1 cellular context compared by ENCODE assay signal in the genomic region with DNA sequence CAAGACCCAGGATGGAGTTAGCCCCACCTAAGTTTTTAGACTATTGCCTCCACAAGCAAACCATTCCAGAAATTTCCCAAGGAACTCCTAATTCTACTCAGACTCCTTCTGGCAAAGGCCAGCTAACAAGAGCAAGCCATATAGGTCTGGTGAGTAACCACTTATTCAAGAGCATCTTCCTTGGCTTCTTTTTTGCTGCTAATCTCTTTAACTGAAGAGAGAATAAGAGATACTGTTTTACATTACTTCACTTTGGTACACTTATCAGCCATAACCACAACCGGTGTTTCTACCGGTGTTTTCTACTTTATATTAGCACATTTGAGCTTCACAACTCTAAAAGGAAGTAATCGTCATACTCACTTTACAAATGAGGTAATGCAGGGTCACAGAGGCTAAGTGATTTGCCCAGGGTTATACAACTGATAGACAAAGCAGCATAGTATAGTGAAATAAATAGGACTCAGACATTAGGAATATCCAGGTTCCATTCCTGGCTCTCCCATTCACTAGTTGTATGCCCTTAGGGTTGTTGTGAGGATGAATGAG.
A peak's percentile ranks its signal among the peaks of the same experiment; 100 is the strongest.
TF ChIP-seq lines count a peak whose summit lies in the region.

No MANE protein-coding gene starts in this region.

TF ChIP-seq in K562, 482 proteins besides CTCF, POLR2A, EP300 and RAD21 (continued from another document and continues in another):
- TF ChIP-seq, protein P1, sequence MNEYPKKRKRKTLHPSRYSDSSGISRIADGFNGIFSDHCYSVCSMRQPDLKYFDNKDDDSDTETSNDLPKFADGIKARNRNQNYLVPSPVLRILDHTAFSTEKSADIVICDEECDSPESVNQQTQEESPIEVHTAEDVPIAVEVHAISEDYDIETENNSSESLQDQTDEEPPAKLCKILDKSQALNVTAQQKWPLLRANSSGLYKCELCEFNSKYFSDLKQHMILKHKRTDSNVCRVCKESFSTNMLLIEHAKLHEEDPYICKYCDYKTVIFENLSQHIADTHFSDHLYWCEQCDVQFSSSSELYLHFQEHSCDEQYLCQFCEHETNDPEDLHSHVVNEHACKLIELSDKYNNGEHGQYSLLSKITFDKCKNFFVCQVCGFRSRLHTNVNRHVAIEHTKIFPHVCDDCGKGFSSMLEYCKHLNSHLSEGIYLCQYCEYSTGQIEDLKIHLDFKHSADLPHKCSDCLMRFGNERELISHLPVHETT (CRISPR knock-in tag; conservative IDR thresholded peaks at IDR 0.05 in 1 of 2, IDR thresholded peaks at IDR 0.05 in 1 of 2) = no peak
- no peak for TF ChIP-seq ZNF174 (CRISPR knock-in tag; IDR thresholded peaks at IDR 0.05)
- TF ChIP-seq ZNF695 (CRISPR knock-in tag; IDR thresholded peaks at IDR 0.05) = no peak
- TF ChIP-seq THRAP3 (IDR thresholded peaks at IDR 0.05; ENCODE audit: borderline replicate concordance) = 0 out of 2 replicates have a peak, but pooled peaks have one; percentile 64
- TF ChIP-seq YBX1 (IDR thresholded peaks at IDR 0.05) = no peak
- TF ChIP-seq PHB2 (IDR thresholded peaks at IDR 0.05; ENCODE audit: low read depth) = 0 out of 2 replicates have a peak, but pooled peaks have one; percentile 7
- no peak for TF ChIP-seq HNRNPK (IDR thresholded peaks at IDR 0.05; ENCODE audit: low read depth, low read length, poor library complexity, severe bottlenecking)
- TF ChIP-seq CREBBP (IDR thresholded peaks at IDR 0.05; ENCODE audit: low read depth, low read length) = no peak
- no peak for TF ChIP-seq NFE2 (IDR thresholded peaks at IDR 0.05; ENCODE audit: low read depth)
- TF ChIP-seq, protein P2, sequence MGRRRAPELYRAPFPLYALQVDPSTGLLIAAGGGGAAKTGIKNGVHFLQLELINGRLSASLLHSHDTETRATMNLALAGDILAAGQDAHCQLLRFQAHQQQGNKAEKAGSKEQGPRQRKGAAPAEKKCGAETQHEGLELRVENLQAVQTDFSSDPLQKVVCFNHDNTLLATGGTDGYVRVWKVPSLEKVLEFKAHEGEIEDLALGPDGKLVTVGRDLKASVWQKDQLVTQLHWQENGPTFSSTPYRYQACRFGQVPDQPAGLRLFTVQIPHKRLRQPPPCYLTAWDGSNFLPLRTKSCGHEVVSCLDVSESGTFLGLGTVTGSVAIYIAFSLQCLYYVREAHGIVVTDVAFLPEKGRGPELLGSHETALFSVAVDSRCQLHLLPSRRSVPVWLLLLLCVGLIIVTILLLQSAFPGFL (CRISPR knock-in tag; IDR thresholded peaks at IDR 0.05) = no peak
- TF ChIP-seq KLF10 (CRISPR knock-in tag; IDR thresholded peaks at IDR 0.05) = no peak
- TF ChIP-seq, protein P3, sequence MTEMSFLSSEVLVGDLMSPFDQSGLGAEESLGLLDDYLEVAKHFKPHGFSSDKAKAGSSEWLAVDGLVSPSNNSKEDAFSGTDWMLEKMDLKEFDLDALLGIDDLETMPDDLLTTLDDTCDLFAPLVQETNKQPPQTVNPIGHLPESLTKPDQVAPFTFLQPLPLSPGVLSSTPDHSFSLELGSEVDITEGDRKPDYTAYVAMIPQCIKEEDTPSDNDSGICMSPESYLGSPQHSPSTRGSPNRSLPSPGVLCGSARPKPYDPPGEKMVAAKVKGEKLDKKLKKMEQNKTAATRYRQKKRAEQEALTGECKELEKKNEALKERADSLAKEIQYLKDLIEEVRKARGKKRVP (CRISPR knock-in tag; IDR thresholded peaks at IDR 0.05) = no peak
- TF ChIP-seq GABPB1 (CRISPR knock-in tag; IDR thresholded peaks at IDR 0.05) = no peak
- TF ChIP-seq ZNF586 (CRISPR knock-in tag; conservative IDR thresholded peaks at IDR 0.05) = no peak
- no peak; the same call in 1 of the 2 replicates for TF ChIP-seq BACH1 (tag; IDR thresholded peaks at IDR 0.05)
- no peak for TF ChIP-seq EZH2 (IDR thresholded peaks at IDR 0.05; ENCODE audit: borderline replicate concordance, low read depth, low read length)
- no peak for TF ChIP-seq GTF2F1 (IDR thresholded peaks at IDR 0.05; ENCODE audit: low read depth, low read length)
- TF ChIP-seq ESRRB (CRISPR knock-in tag; IDR thresholded peaks at IDR 0.05; ENCODE audit: borderline replicate concordance) = no peak
- TF ChIP-seq ETV1 (tag; conservative IDR thresholded peaks at IDR 0.05; ENCODE audit: low read depth) = peak; percentile 75
- TF ChIP-seq POLR2G (IDR thresholded peaks at IDR 0.05; ENCODE audit: low read depth, low read length) = no peak
- TF ChIP-seq ZKSCAN3 (CRISPR knock-in tag; IDR thresholded peaks at IDR 0.05) = no peak
- no peak for TF ChIP-seq MCM2 (IDR thresholded peaks at IDR 0.05; ENCODE audit: low read depth)
- no peak for TF ChIP-seq ELF1 (tag; IDR thresholded peaks at IDR 0.05)
- no peak for TF ChIP-seq ZNF280B (CRISPR knock-in tag; IDR thresholded peaks at IDR 0.05)
- TF ChIP-seq, protein P4, sequence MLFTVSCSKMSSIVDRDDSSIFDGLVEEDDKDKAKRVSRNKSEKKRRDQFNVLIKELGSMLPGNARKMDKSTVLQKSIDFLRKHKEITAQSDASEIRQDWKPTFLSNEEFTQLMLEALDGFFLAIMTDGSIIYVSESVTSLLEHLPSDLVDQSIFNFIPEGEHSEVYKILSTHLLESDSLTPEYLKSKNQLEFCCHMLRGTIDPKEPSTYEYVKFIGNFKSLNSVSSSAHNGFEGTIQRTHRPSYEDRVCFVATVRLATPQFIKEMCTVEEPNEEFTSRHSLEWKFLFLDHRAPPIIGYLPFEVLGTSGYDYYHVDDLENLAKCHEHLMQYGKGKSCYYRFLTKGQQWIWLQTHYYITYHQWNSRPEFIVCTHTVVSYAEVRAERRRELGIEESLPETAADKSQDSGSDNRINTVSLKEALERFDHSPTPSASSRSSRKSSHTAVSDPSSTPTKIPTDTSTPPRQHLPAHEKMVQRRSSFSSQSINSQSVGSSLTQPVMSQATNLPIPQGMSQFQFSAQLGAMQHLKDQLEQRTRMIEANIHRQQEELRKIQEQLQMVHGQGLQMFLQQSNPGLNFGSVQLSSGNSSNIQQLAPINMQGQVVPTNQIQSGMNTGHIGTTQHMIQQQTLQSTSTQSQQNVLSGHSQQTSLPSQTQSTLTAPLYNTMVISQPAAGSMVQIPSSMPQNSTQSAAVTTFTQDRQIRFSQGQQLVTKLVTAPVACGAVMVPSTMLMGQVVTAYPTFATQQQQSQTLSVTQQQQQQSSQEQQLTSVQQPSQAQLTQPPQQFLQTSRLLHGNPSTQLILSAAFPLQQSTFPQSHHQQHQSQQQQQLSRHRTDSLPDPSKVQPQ (CRISPR knock-in tag; IDR thresholded peaks at IDR 0.05; ENCODE audit: borderline replicate concordance) = no peak
- TF ChIP-seq, protein P5, sequence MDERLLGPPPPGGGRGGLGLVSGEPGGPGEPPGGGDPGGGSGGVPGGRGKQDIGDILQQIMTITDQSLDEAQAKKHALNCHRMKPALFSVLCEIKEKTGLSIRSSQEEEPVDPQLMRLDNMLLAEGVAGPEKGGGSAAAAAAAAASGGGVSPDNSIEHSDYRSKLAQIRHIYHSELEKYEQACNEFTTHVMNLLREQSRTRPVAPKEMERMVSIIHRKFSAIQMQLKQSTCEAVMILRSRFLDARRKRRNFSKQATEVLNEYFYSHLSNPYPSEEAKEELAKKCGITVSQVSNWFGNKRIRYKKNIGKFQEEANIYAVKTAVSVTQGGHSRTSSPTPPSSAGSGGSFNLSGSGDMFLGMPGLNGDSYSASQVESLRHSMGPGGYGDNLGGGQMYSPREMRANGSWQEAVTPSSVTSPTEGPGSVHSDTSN (CRISPR knock-in tag; IDR thresholded peaks at IDR 0.05; ENCODE audit: low read depth) = no peak
- TF ChIP-seq, protein P5 (tag; conservative IDR thresholded peaks at IDR 0.05; ENCODE audit: low read depth) = no peak
- no peak for TF ChIP-seq PTRF (tag; IDR thresholded peaks at IDR 0.05)
- no peak for TF ChIP-seq RERE (CRISPR knock-in tag; IDR thresholded peaks at IDR 0.05; ENCODE audit: borderline replicate concordance)
- TF ChIP-seq BDP1 (IDR thresholded peaks at IDR 0.05; ENCODE audit: insufficient read depth, insufficient read length) = no peak
- no peak for TF ChIP-seq KLF1 (tag; IDR thresholded peaks at IDR 0.05)
- TF ChIP-seq POLR2B (IDR thresholded peaks at IDR 0.05; ENCODE audit: low read depth, partially characterized antibody) = peak; percentile 15
- no peak for TF ChIP-seq NCOA6 (IDR thresholded peaks at IDR 0.05)
- no peak for TF ChIP-seq NRF1 (conservative IDR thresholded peaks at IDR 0.05 in 1 of 2, IDR thresholded peaks at IDR 0.05 in 1 of 2)
- TF ChIP-seq, protein P6, sequence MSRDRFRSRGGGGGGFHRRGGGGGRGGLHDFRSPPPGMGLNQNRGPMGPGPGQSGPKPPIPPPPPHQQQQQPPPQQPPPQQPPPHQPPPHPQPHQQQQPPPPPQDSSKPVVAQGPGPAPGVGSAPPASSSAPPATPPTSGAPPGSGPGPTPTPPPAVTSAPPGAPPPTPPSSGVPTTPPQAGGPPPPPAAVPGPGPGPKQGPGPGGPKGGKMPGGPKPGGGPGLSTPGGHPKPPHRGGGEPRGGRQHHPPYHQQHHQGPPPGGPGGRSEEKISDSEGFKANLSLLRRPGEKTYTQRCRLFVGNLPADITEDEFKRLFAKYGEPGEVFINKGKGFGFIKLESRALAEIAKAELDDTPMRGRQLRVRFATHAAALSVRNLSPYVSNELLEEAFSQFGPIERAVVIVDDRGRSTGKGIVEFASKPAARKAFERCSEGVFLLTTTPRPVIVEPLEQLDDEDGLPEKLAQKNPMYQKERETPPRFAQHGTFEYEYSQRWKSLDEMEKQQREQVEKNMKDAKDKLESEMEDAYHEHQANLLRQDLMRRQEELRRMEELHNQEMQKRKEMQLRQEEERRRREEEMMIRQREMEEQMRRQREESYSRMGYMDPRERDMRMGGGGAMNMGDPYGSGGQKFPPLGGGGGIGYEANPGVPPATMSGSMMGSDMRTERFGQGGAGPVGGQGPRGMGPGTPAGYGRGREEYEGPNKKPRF (IDR thresholded peaks at IDR 0.05; ENCODE audit: low read depth, low read length) = no peak
- TF ChIP-seq THAP7 (CRISPR knock-in tag; IDR thresholded peaks at IDR 0.05) = no peak
- TF ChIP-seq ZNF589 (CRISPR knock-in tag; IDR thresholded peaks at IDR 0.05; ENCODE audit: low read depth) = peak; percentile 80
- TF ChIP-seq POLR3G (IDR thresholded peaks at IDR 0.05; ENCODE audit: extremely low read depth, insufficient read length, insufficient replicate concordance) = no peak
- no peak for TF ChIP-seq SLC30A9 (CRISPR knock-in tag; IDR thresholded peaks at IDR 0.05)
- no peak for TF ChIP-seq HMG20B (CRISPR knock-in tag; IDR thresholded peaks at IDR 0.05)
- TF ChIP-seq HNRNPH1 (optimal IDR thresholded peaks at IDR 0.05; ENCODE audit: low read depth, low read length) = no peak
- TF ChIP-seq ZNF143 (CRISPR knock-in tag; IDR thresholded peaks at IDR 0.05) = no peak
